In genomic region chr5:67771791-67772190, GRCh38 we compare ENCODE assay signal across 21 cellular contexts.
"Had no signal": no experiment of that assay in that cellular context is flagged by ENCODE, and none has a peak within 500 bp of the region (broad histone marks: within the 10 kb centered on the region; RNA-seq: fewer than 3 reads in every experiment).

No MANE protein-coding gene starts in this region.

- H3K4me3 ChIP-seq: esophagus squamous epithelium, neural progenitor cell, ovary, prostate gland, upper lobe of left lung, uterus had no signal

- H3K9me3 ChIP-seq: esophagus squamous epithelium, ovary, prostate gland, upper lobe of left lung, uterus had no signal

- H3K27me3 Mint-ChIP-seq: dendritic cell treated with granulocyte-macrophage colony-stimulating factor and Interleukin-4, amounts not matched to agents 40 ng/mL and 50 ng/mL, for 4 days had no signal

- H3K36me3 ChIP-seq: esophagus squamous epithelium, neural progenitor cell, ovary, prostate gland, upper lobe of left lung, uterus had no signal

- FAIRE-seq: colon, small intestine had no signal

- H3K27ac ChIP-seq: epithelial cell of prostate, esophagus squamous epithelium, neural progenitor cell, ovary, prostate gland, upper lobe of left lung, uterus had no signal

- H3K4me3 Mint-ChIP-seq: dendritic cell treated with granulocyte-macrophage colony-stimulating factor and Interleukin-4, amounts not matched to agents 40 ng/mL and 50 ng/mL, for 4 days; effector memory CD8-positive, alpha-beta T cell; naive thymus-derived CD4-positive, alpha-beta T cell; neural progenitor cell had no signal

- H3K36me3 Mint-ChIP-seq: naive thymus-derived CD4-positive, alpha-beta T cell; neural progenitor cell had no signal

- H3K9me3 Mint-ChIP-seq: dendritic cell treated with granulocyte-macrophage colony-stimulating factor and Interleukin-4, amounts not matched to agents 40 ng/mL and 50 ng/mL, for 4 days; naive thymus-derived CD4-positive, alpha-beta T cell had no signal

- H2AFZ ChIP-seq: neural progenitor cell had no signal

- H3K9ac ChIP-seq: neural progenitor cell had no signal

- H3K27ac Mint-ChIP-seq: dendritic cell treated with granulocyte-macrophage colony-stimulating factor and Interleukin-4, amounts not matched to agents 40 ng/mL and 50 ng/mL, for 4 days; effector memory CD8-positive, alpha-beta T cell; naive thymus-derived CD4-positive, alpha-beta T cell; neural progenitor cell had no signal

- ATAC-seq: effector memory CD8-positive, alpha-beta T cell; left colon; naive thymus-derived CD4-positive, alpha-beta T cell; sciatic nerve had no signal

- DNase-seq: cerebellar nuclear complex; effector memory CD8-positive, alpha-beta T cell; esophagus squamous epithelium; head of caudate nucleus; hippocampal formation; left colon; naive thymus-derived CD4-positive, alpha-beta T cell; nucleus accumbens; ovary; retina; small intestine; stimulated activated CD4-positive, alpha-beta T cell treated with anti-CD3 and anti-CD28 coated beads, Interleukin-12 subunit alpha, Interleukin-12 subunit beta, amount 100 ng/mL, for 4 hours; stimulated activated naive CD4-positive, alpha-beta T cell; upper lobe of left lung; uterus had no signal

- H3K4me1 ChIP-seq: esophagus squamous epithelium, prostate gland, uterus had no signal

- H3K27me3 ChIP-seq: esophagus squamous epithelium, neural progenitor cell, ovary, upper lobe of left lung, uterus had no signal
